Comparison of ENCODE assay signal across 20 cellular contexts in genomic region chr12:4244868-4245267, GRCh38.
"Had no signal": no experiment of that assay in that cellular context is flagged by ENCODE, and none has a peak within 500 bp of the region (broad histone marks: within the 10 kb centered on the region; RNA-seq: fewer than 3 reads in every experiment).

No MANE protein-coding gene starts in this region.

- H3K4me3 Mint-ChIP-seq: activated naive CD4-positive, alpha-beta T cell treated with anti-CD3 and anti-CD28 coated beads for 36 hours; activated naive CD8-positive, alpha-beta T cell treated with anti-CD3 and anti-CD28 coated beads, Interleukin-2, amount 10 ng/mL, durations not matched to agents 7 days and 5 days; activated T-cell treated with anti-CD3 and anti-CD28 coated beads, Interleukin-2, amount 50 U/mL, for 72 hours; memory B cell; nephron progenitor cell; stimulated activated naive CD8-positive, alpha-beta T cell treated with anti-CD3 and anti-CD28 coated beads, Interleukin-15, amount 100 ng/mL, for 72 hours; T-helper 2 cell treated with Interferon-gamma antibody and Interleukin-4, amounts not matched to agents 5 μg/mL and 100 μg/mL, for 36 hours had no signal

- H3K4me3 ChIP-seq: heart left ventricle, pancreas, psoas muscle, tibial artery had no signal

- H3K27ac Mint-ChIP-seq: activated naive CD4-positive, alpha-beta T cell treated with anti-CD3 and anti-CD28 coated beads for 36 hours; activated naive CD8-positive, alpha-beta T cell treated with anti-CD3 and anti-CD28 coated beads, Interleukin-2, amount 10 ng/mL, durations not matched to agents 7 days and 5 days; activated T-cell treated with anti-CD3 and anti-CD28 coated beads, Interleukin-2, amount 50 U/mL, for 72 hours; memory B cell; nephron progenitor cell; T-helper 2 cell treated with Interferon-gamma antibody and Interleukin-4, amounts not matched to agents 5 μg/mL and 100 μg/mL, for 36 hours had no signal

- H3K9me3 ChIP-seq: heart left ventricle, pancreas, psoas muscle, tibial artery had no signal

- H3K36me3 Mint-ChIP-seq: memory B cell had no signal

- H3K36me3 ChIP-seq: heart left ventricle, pancreas, tibial artery had no signal

- DNase-seq: activated CD4-positive, alpha-beta T cell treated with anti-CD3 and anti-CD28 coated beads for 1 hour; activated CD4-positive, alpha-beta T cell treated with anti-CD3 and anti-CD28 coated beads, Interleukin-2, amount 50 U/mL, for 1 hour; activated effector memory CD4-positive, alpha-beta T cell treated with Interleukin-2 at 50 U/mL for 16 hours; activated naive CD4-positive, alpha-beta T cell treated with anti-CD3 and anti-CD28 coated beads for 36 hours; activated naive CD8-positive, alpha-beta T cell treated with anti-CD3 and anti-CD28 coated beads, Interleukin-2, amount 10 ng/mL, durations not matched to agents 7 days and 5 days; activated T-cell treated with anti-CD3 and anti-CD28 coated beads, Interleukin-2, amount 50 U/mL, for 72 hours; amniotic stem cell; heart left ventricle; left cardiac atrium; nephron progenitor cell; pancreas; psoas muscle; right cardiac atrium; stimulated activated CD4-positive, alpha-beta T cell treated with anti-CD3 and anti-CD28 coated beads, Interleukin-4, amount 100 ng/mL, for 4 hours; stimulated activated naive CD8-positive, alpha-beta T cell treated with anti-CD3 and anti-CD28 coated beads, Interleukin-15, amount 100 ng/mL, for 72 hours; tibial artery had no signal

- H3K27me3 ChIP-seq: pancreas had no signal

- H3K9me3 Mint-ChIP-seq: activated naive CD8-positive, alpha-beta T cell treated with anti-CD3 and anti-CD28 coated beads, Interleukin-2, amount 10 ng/mL, durations not matched to agents 7 days and 5 days; memory B cell; nephron progenitor cell had no signal

- H3K4me1 ChIP-seq: heart left ventricle, pancreas, psoas muscle, tibial artery had no signal

- H3K27ac ChIP-seq: epithelial cell of prostate, heart left ventricle, pancreas, psoas muscle, tibial artery, VCaP had no signal

- ATAC-seq: activated T-cell treated with anti-CD3 and anti-CD28 coated beads, Interleukin-2, amount 50 U/mL, for 72 hours; heart left ventricle; left cardiac atrium; pancreas; psoas muscle; right cardiac atrium; stimulated activated naive CD8-positive, alpha-beta T cell treated with anti-CD3 and anti-CD28 coated beads, Interleukin-15, amount 100 ng/mL, for 72 hours had no signal
